ENCODE assay signal across 6 cellular contexts in the genomic region with DNA sequence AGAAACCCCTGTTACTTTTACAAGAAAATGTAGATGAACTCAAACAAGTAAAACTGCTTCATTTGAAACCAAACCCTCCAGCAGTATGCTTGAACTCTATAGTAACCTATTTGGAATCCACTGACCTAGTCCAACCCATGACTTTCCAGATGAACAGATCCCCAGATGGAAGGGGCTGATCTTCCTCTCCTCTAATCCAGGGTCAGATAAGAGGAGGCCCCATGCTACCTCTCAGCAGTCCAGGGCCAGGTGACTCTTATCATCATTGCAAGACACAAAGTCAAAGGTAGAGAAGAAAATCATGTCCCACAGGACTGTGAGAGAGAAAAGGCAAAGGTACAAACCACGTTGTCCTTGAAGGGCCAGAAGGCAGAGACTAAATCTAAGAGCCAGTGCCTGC.
"Had no signal": no experiment of that assay in that cellular context is flagged by ENCODE, and none has a peak within 500 bp of the region (broad histone marks: within the 10 kb centered on the region; RNA-seq: fewer than 3 reads in every experiment).

No MANE protein-coding gene starts in this region.

- H3K4me3 ChIP-seq: GM12878 had no signal

- ATAC-seq: GM12878 had no signal

- FAIRE-seq: G401.6, GM12878, GM12892, GM18507 had no signal

- DNase-seq: GDM1, GF-D8 had no signal
